ENCODE assay signal across 10 cellular contexts in genomic region chr9:79694676-79695400, GRCh38.
DNase-seq lines count a peak whose midpoint lies in the region; ATAC-seq and TF ChIP-seq lines count a peak whose summit lies in the region.
"Had no signal": no experiment of that assay in that cellular context is flagged by ENCODE, and none has a peak within 500 bp of the region (broad histone marks: within the 10 kb centered on the region; RNA-seq: fewer than 3 reads in every experiment).

No MANE protein-coding gene starts in this region.

- no peaks in the 10 kb centered on the region for H4K20me1 ChIP-seq in mammary epithelial cell (ENCODE audit: insufficient read depth, low read length)

- no peaks in the 10 kb centered on the region for H3K27me3 Mint-ChIP-seq in MCF 10A (ENCODE audit: insufficient read depth, unreplicated experiment)

- H3K9me3 Mint-ChIP-seq in MCF 10A (ENCODE audit: unreplicated experiment): no peaks in the 10 kb centered on the region

- in situ Hi-C loops in mammary epithelial cell (cut with MboI; ENCODE audit: low sequenced_read_pairs in 2 of 2): loop anchor here in 1 of 2 donors (25.0 kb wide), 1 partner anchor 108 kb away; no protein-coding TSS in a partner anchor

- no peaks in the 10 kb centered on the region for H3K4me1 Mint-ChIP-seq in MCF 10A (ENCODE audit: insufficient read depth, unreplicated experiment)

- H3K4me3 ChIP-seq in mammary epithelial cell (replicated peaks in 1 of 3; ENCODE audit: insufficient read depth in 1 of 3, low read depth in 2 of 3, low read length in 3 of 3) (no peak overlapping the region), MG63 (no peak overlapping the region)

- H3K27ac Mint-ChIP-seq in MCF 10A (ENCODE audit: low read depth, unreplicated experiment): no peak overlapping the region

- CTCF ChIA-PET in MCF 10A (lab: Yijun Ruan, JAX) (no interaction called here), mammary epithelial cell (lab: Charles Lee; ENCODE audit: low non-redundant PET) (no interaction called here)

- H3K9ac ChIP-seq in mammary epithelial cell (ENCODE audit: insufficient read depth, low read length): no peak overlapping the region
- H3K9ac ChIP-seq: parathyroid adenoma had no signal

- TF ChIP-seq CTCF in MCF 10A (IDR thresholded peaks at IDR 0.05; ENCODE audit: unreplicated experiment) (no peak), mammary epithelial cell (conservative IDR thresholded peaks at IDR 0.05 in 1 of 2, IDR thresholded peaks at IDR 0.05 in 1 of 2; ENCODE audit: extremely low read depth in 1 of 2, insufficient read depth in 1 of 2, low read depth in 1 of 2, low read length in 2 of 2) (no peak)

- H2AFZ ChIP-seq in mammary epithelial cell (ENCODE audit: low read depth, low read length): no peak overlapping the region
- H2AFZ ChIP-seq: parathyroid adenoma had no signal

- no TSS peak for BruUV-seq in MCF 10A (replicated peaks; lab: Mats Ljungman, UMichigan)
- no TSS peak for BruUV-seq in mammary epithelial cell (replicated peaks; lab: Mats Ljungman, UMichigan)

- H3K4me2 ChIP-seq in mammary epithelial cell (ENCODE audit: insufficient read depth, low read depth, low read length): no peak overlapping the region

- intact Hi-C loops in MCF 10A (cut with micrococcal nuclease): no loop called here
- intact Hi-C loops in mammary epithelial cell (cut with micrococcal nuclease): no loop called here

- no peaks in the 10 kb centered on the region for H3K36me3 Mint-ChIP-seq in MCF 10A (ENCODE audit: insufficient read depth, unreplicated experiment)

- dilution Hi-C loops in mammary epithelial cell (cut with HindIII; ENCODE audit: low sequenced_read_pairs): no loop called here

- ATAC-seq in HG03097 (IDR thresholded peaks at IDR 0.05; ENCODE audit: low FRiP score, unreplicated experiment): no peak

- H3K27me3 ChIP-seq in mammary epithelial cell (ENCODE audit: insufficient read depth, low read length) (no peaks in the 10 kb centered on the region), MG63 (no peaks in the 10 kb centered on the region)

- H3K36me3 ChIP-seq in mammary epithelial cell (ENCODE audit: insufficient read depth, low read length) (no peaks in the 10 kb centered on the region), MG63 (no peaks in the 10 kb centered on the region)

- H3K4me1 ChIP-seq in mammary epithelial cell (ENCODE audit: insufficient read depth, low read length): no peaks in the 10 kb centered on the region

- peak; percentile 15 for DNase-seq in MCF 10A (ENCODE audit: unreplicated experiment)
- no peak for DNase-seq in mammary epithelial cell
- peak; percentile 86 for DNase-seq in astrocyte of the hippocampus (ENCODE audit: low read depth, low spot score)
- peak; percentile 55 for DNase-seq in iPS-NIHi11 (ENCODE audit: low spot score)
- DNase-seq in stromal cell of bone marrow (ENCODE audit: low read depth): peak; percentile 62
- no peak for DNase-seq in MG63
- no peak for DNase-seq in DMS79 treated with DMSO at 0.1 percent for 48 hours (lab: John Stamatoyannopoulos, UW)
- DNase-seq: hypothalamus had no signal

- H3K9me3 ChIP-seq in mammary epithelial cell (replicated peaks; ENCODE audit: insufficient read depth, low read length) (no peaks in the 10 kb centered on the region), MG63 (no peaks in the 10 kb centered on the region)

- H3K79me2 ChIP-seq in mammary epithelial cell (ENCODE audit: insufficient read depth, low read length): no peaks in the 10 kb centered on the region
- H3K79me2 ChIP-seq: parathyroid adenoma had no signal

- POLR2A ChIA-PET in MCF 10A (lab: Yijun Ruan, JAX): interaction anchor here (0.7 kb wide), 1 partner anchor 182 kb away, joined by 4 read pairs; no protein-coding TSS in a partner anchor

- H3K27ac ChIP-seq in mammary epithelial cell (ENCODE audit: insufficient read depth, low read depth, low read length): no peak overlapping the region
- H3K27ac ChIP-seq: parathyroid adenoma had no signal

- WGBS in mammary epithelial cell (ENCODE audit: low coverage, missing lambda C conversion rate): 0% methylated on average over 1 of the region's 1 CpG

- no peak overlapping the region for H3K4me3 Mint-ChIP-seq in MCF 10A (ENCODE audit: unreplicated experiment)

Comparison
In these comparisons a context has a peak if more than half of its experiments do, and no peak if none do; other contexts are left out.
1. DNase-seq: peak in MCF 10A (single experiment), astrocyte of the hippocampus (single experiment), iPS-NIHi11 (single experiment) and stromal cell of bone marrow (single experiment); none in mammary epithelial cell (single experiment), MG63 (single experiment) and DMS79 treated with DMSO at 0.1 percent for 48 hours (single experiment).